1 cellular context compared by ENCODE assay signal in genomic region chr15:62795171-62795570, GRCh38.
TF ChIP-seq lines count a peak whose summit lies in the region.

No MANE protein-coding gene starts in this region.

TF ChIP-seq in GM12878, 131 proteins besides CTCF, POLR2A, EP300 and RAD21 (continued from another document):
- TF ChIP-seq ZNF687 (IDR thresholded peaks at IDR 0.05) (peak; percentile 91), POU2F2 (IDR thresholded peaks at IDR 0.05; ENCODE audit: borderline replicate concordance, low read depth, low read length) (no peak), PBX3 (IDR thresholded peaks at IDR 0.05; ENCODE audit: insufficient replicate concordance, low read depth, low read length) (peak; percentile 68), SREBF1 (IDR thresholded peaks at IDR 0.05; ENCODE audit: low read length) (no peak), MTA3 (IDR thresholded peaks at IDR 0.05; ENCODE audit: borderline replicate concordance, low read length) (no peak), TCF12 (IDR thresholded peaks at IDR 0.05; ENCODE audit: low read depth, low read length) (no peak), PKNOX1 (IDR thresholded peaks at IDR 0.05) (peak; percentile 93), CREM (IDR thresholded peaks at IDR 0.05; ENCODE audit: low read depth) (peak; percentile 49; the same call in 1 of the 2 replicates), CHD4 (IDR thresholded peaks at IDR 0.05) (no peak), HDGF (IDR thresholded peaks at IDR 0.05) (no peak), NBN (IDR thresholded peaks at IDR 0.05) (0 out of 2 replicates have a peak, but pooled peaks have one; percentile 42), RFX5 (IDR thresholded peaks at IDR 0.05; ENCODE audit: low read depth, low read length) (no peak), EED (IDR thresholded peaks at IDR 0.05; ENCODE audit: low read depth) (peak; percentile 21; the same call in 1 of the 2 replicates), CEBPB (IDR thresholded peaks at IDR 0.05; ENCODE audit: borderline replicate concordance in 1 of 2, low read depth in 2 of 2, low read length in 2 of 2) (no peak), IKZF1 (conservative IDR thresholded peaks at IDR 0.05) (peak; percentile 75), REST (IDR thresholded peaks at IDR 0.05; ENCODE audit: low read depth, low read length) (no peak), USF2 (IDR thresholded peaks at IDR 0.05; ENCODE audit: borderline replicate concordance, low read depth, low read length) (peak; percentile 20; the same call in 1 of the 2 replicates), ZNF622 (IDR thresholded peaks at IDR 0.05) (no peak), CREB1 (IDR thresholded peaks at IDR 0.05; ENCODE audit: low read depth) (0 out of 2 replicates have a peak, but pooled peaks have one; percentile 40), ATF7 (IDR thresholded peaks at IDR 0.05; ENCODE audit: low read depth) (peak; percentile 90), CEBPZ (IDR thresholded peaks at IDR 0.05; ENCODE audit: low read depth, low read length) (no peak), IKZF2 (IDR thresholded peaks at IDR 0.05) (peak; percentile 53 to 76; a peak in 3 of 4 replicates), PAX5 (IDR thresholded peaks at IDR 0.05; ENCODE audit: borderline replicate concordance, low read depth, low read length) (peak; percentile 17; the same call in 1 of the 2 replicates), BACH1 (IDR thresholded peaks at IDR 0.05; ENCODE audit: borderline replicate concordance) (no peak; the same call in 1 of the 2 replicates), MTA2 (IDR thresholded peaks at IDR 0.05; ENCODE audit: low read depth) (peak; percentile 42), RUNX3 (IDR thresholded peaks at IDR 0.05; ENCODE audit: low read length) (peak; percentile 65), RAD51 (IDR thresholded peaks at IDR 0.05) (peak; percentile 79), BCL11A (IDR thresholded peaks at IDR 0.05; ENCODE audit: low read depth, low read length) (0 out of 2 replicates have a peak, but pooled peaks have one; percentile 41), MLLT1 (IDR thresholded peaks at IDR 0.05) (peak; percentile 65), SMARCA5 (IDR thresholded peaks at IDR 0.05) (no peak), SMAD1 (IDR thresholded peaks at IDR 0.05; ENCODE audit: low read depth, partially characterized antibody) (no peak)
